1 cellular context compared by ENCODE assay signal in the genomic region with DNA sequence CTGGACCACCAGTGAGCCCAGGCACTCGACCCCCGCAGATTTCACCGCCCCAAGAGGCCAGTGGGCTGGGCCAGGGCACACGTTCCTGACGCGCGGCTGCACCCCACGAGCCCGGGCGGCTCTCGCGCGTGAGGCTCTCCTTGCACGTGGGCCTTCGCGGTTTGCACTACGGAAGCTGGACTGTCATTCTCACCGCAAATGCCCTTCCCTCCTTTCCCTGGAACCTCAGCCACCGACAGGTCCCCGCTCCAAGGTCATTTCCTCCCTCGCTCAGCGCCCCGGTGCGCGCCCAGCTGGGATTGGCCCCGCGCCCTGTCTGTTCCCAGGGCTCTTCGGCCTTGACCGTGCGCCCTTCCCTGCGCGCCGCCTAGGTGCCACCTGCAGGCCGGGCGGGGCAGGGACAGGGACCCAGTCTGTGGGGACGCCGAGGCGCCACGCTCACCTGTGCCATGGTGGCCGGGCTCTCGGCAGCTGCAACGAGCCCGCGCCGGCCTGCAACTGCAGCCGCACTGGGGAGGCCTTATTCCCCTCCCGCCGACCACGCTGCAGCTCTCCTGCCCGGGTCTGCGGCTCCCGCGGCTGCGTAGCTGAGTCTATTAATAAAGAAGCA.
TF ChIP-seq lines count a peak whose summit lies in the region.

No MANE protein-coding gene starts in this region.

TF ChIP-seq in endothelial cell of umbilical vein, 7 proteins besides CTCF, POLR2A, EP300 and RAD21:
- TF ChIP-seq POLR2AphosphoS5 (IDR thresholded peaks at IDR 0.05; ENCODE audit: insufficient read depth, low read depth, low read length) = no peak
- TF ChIP-seq EZH2 (IDR thresholded peaks at IDR 0.05; ENCODE audit: borderline replicate concordance, low read depth, low read length, severe bottlenecking) = peak; percentile 65
